27 cellular contexts compared by ENCODE assay signal in the genomic region with DNA sequence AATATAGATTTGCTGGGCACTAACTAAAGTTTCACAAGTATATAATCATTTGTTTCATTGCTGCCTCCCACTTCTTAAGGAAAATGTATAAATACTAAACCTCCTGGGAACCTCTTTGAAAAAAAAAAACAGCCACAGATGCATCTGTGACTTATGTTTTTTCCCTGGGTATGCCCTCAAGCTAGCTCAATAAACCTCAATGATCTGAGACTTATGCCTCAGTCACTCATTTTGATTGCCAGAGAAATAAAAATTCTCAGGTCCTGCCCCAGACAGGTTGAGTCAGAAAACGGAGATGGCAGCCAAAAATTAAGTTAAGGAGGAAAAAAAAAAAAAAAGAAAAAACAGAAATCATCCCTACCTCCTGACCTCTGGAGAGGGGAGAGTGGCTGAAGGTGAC. TPM values are rescaled to one million over a fixed set of nuclear protein-coding genes. Genes with fewer than 3 reads are reported as not detected.
"Had no signal": no experiment of that assay in that cellular context is flagged by ENCODE, and none has a peak within 500 bp of the region (broad histone marks: within the 10 kb centered on the region; RNA-seq: fewer than 3 reads in every experiment).

No MANE protein-coding gene starts in this region.

- H3K36me3 ChIP-seq: brain microvascular endothelial cell, MG63 had no signal

- H3K27me3 ChIP-seq: brain microvascular endothelial cell, MG63 had no signal

- H3K9ac ChIP-seq: KMS-11 had no signal

- ATAC-seq: activated CD4-positive, alpha-beta T cell treated with anti-CD3 and anti-CD28 coated beads for 36 hours; activated CD8-positive, alpha-beta T cell treated with anti-CD3 and anti-CD28 coated beads for 36 hours; activated naive CD4-positive, alpha-beta T cell treated with anti-CD3 and anti-CD28 coated beads, Interleukin-2, amount 50 U/mL, for 72 hours; activated T-cell treated with anti-CD3 and anti-CD28 coated beads, Interleukin-2, amount 50 U/mL, for 72 hours; Panc1; Right ventricle myocardium inferior had no signal

- H3K27ac ChIP-seq: brain microvascular endothelial cell, KMS-11, SK-N-MC, VCaP had no signal

- H3K4me2 ChIP-seq: KMS-11 had no signal

- H3K27ac Mint-ChIP-seq: activated CD4-positive, alpha-beta T cell treated with anti-CD3 and anti-CD28 coated beads for 36 hours; activated CD8-positive, alpha-beta T cell treated with anti-CD3 and anti-CD28 coated beads for 36 hours; activated naive CD4-positive, alpha-beta T cell treated with anti-CD3 and anti-CD28 coated beads, Interleukin-2, amount 50 U/mL, for 72 hours; activated T-cell treated with anti-CD3 and anti-CD28 coated beads, Interleukin-2, amount 50 U/mL, for 72 hours had no signal

- H3K4me3 ChIP-seq: MG63, SK-N-MC had no signal

- H3K9me3 Mint-ChIP-seq: activated CD8-positive, alpha-beta T cell treated with anti-CD3 and anti-CD28 coated beads for 36 hours; activated naive CD4-positive, alpha-beta T cell treated with anti-CD3 and anti-CD28 coated beads, Interleukin-2, amount 50 U/mL, for 72 hours; activated T-cell treated with anti-CD3 and anti-CD28 coated beads, Interleukin-2, amount 50 U/mL, for 72 hours had no signal

- DNase-seq: activated CD4-positive, alpha-beta T cell treated with anti-CD3 and anti-CD28 coated beads for 36 hours; activated CD4-positive, alpha-beta T cell treated with anti-CD3 and anti-CD28 coated beads, Interleukin-2, amount 50 U/mL, for 1 hour; activated CD8-positive, alpha-beta memory T cell treated with anti-CD3 and anti-CD28 coated beads, Interleukin-2, amount 50 U/mL, for 4 hours; activated CD8-positive, alpha-beta T cell treated with anti-CD3 and anti-CD28 coated beads for 36 hours; activated effector memory CD4-positive, alpha-beta T cell treated with Interleukin-2 at 50 U/mL for 16 hours; activated naive CD4-positive, alpha-beta T cell treated with Interleukin-2 at 50 U/mL for 16 hours; activated T-cell treated with anti-CD3 and anti-CD28 coated beads, Interleukin-2, amount 50 U/mL, for 72 hours; brain microvascular endothelial cell; cerebellar nuclear complex; MG63; NCI-H1105; NCI-H1436; NCI-H1694 treated with DMSO at 0.1 percent for 48 hours; NCI-H2029 treated with DMSO at 0.1 percent for 48 hours; NCI-H345; NCI-H510A; NCI-H526 treated with DMSO at 0.1 percent for 48 hours; NCI-H82; RPMI8226; T-helper 1 cell had no signal

- H3K36me3 Mint-ChIP-seq: activated naive CD4-positive, alpha-beta T cell treated with anti-CD3 and anti-CD28 coated beads, Interleukin-2, amount 50 U/mL, for 72 hours had no signal

- H3K4me3 Mint-ChIP-seq: activated CD4-positive, alpha-beta T cell treated with anti-CD3 and anti-CD28 coated beads for 36 hours; activated CD8-positive, alpha-beta T cell treated with anti-CD3 and anti-CD28 coated beads for 36 hours; activated T-cell treated with anti-CD3 and anti-CD28 coated beads, Interleukin-2, amount 50 U/mL, for 72 hours had no signal

- H3K9me3 ChIP-seq: MG63 had no signal

RNA-seq across cellular contexts. Expression of gene ILDR1, which starts 22.1 kb away (rescaled TPM):
- total RNA-seq: activated CD8-positive, alpha-beta T cell treated with anti-CD3 and anti-CD28 coated beads for 36 hours; activated naive CD4-positive, alpha-beta T cell treated with anti-CD3 and anti-CD28 coated beads, Interleukin-2, amount 50 U/mL, for 72 hours; cardiac septum had no signal
